8 cellular contexts compared by ENCODE assay signal in the genomic region with DNA sequence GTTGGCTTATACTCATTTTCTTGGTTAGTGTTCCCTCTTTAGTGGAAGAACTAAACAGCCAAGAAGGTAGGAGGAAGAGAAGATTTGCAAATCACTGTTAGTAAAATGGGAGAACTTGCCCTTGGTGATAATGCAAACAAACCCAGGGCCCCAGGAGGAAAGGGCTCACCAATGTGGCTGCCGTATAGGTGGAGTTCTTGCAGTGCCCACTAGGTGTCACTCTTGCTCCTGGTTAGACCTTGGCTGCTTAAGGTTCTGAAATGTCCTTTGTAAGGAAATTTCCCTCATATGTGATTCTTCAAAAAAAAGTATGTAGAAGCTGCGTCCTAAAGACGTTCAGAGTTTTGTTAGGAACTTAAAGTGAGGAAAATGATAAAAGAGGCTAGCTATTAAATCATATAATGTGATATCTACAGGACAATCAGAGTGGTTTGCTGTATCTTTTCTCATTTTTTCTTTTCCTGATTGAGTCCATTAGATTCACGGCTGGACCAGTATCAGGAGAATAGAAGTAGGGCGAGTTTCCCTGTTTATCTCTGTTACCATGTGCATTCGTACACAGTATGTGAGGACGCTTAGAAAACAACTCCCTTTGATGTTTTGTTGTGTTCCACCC. TPM values are rescaled to one million over a fixed set of nuclear protein-coding genes. Genes with fewer than 3 reads are reported as not detected.
A peak's percentile ranks its signal among the peaks of the same experiment; 100 is the strongest.
DNase-seq lines count a peak whose midpoint lies in the region; ATAC-seq, FAIRE-seq and TF ChIP-seq lines count a peak whose summit lies in the region.

No MANE protein-coding gene starts in this region.

- no peak overlapping the region for H2BK5ac ChIP-seq in IMR-90 (ENCODE audit: low read depth, low read length, poor library complexity, severe bottlenecking)

- H3K23ac ChIP-seq in IMR-90 (ENCODE audit: low read depth, low read length): no peak overlapping the region

- H4K20me1 ChIP-seq in IMR-90 (ENCODE audit: insufficient read depth, low read length): no peaks in the 10 kb centered on the region

- no peak for FAIRE-seq in frontal cortex (lab: Jason Lieb, UNC)

- H3K4ac ChIP-seq in IMR-90 (ENCODE audit: low read depth, low read length): no peak overlapping the region

- no peak overlapping the region for H2AK9ac ChIP-seq in IMR-90 (replicated peaks; ENCODE audit: low read depth, low read length, poor library complexity)

- no peak overlapping the region for H3K27ac Mint-ChIP-seq in activated T-helper 2 cell treated with anti-CD3 and anti-CD28 coated beads, Interferon-gamma antibody, Interleukin-2, Interleukin-4, amounts not matched to agents 10 μg/mL and 5 μg/mL and 100 μg/mL, durations not matched to agents 14 hours and 24 hours and 36 hours

- in situ Hi-C loops in IMR-90 (cut with MboI; ENCODE audit: low sequenced_read_pairs): no loop called here

- H3K4me2 ChIP-seq in IMR-90 (ENCODE audit: low read depth, low read length) (no peak overlapping the region), parathyroid adenoma (ENCODE audit: low read length) (no peak overlapping the region)

- peaks cover 85% of the 10 kb centered on the region for H3K36me3 Mint-ChIP-seq in activated T-helper 2 cell treated with anti-CD3 and anti-CD28 coated beads, Interferon-gamma antibody, Interleukin-2, Interleukin-4, amounts not matched to agents 10 μg/mL and 5 μg/mL and 100 μg/mL, durations not matched to agents 14 hours and 24 hours and 36 hours (ENCODE audit: low read depth)

- H4K8ac ChIP-seq in IMR-90 (ENCODE audit: low read depth in 2 of 2, low read length in 2 of 2): no peak overlapping the region

- H3K9me1 ChIP-seq in IMR-90 (ENCODE audit: insufficient read depth, low read length): no peaks in the 10 kb centered on the region

- H3K27me3 Mint-ChIP-seq in activated T-helper 2 cell treated with anti-CD3 and anti-CD28 coated beads, Interferon-gamma antibody, Interleukin-2, Interleukin-4, amounts not matched to agents 10 μg/mL and 5 μg/mL and 100 μg/mL, durations not matched to agents 14 hours and 24 hours and 36 hours (ENCODE audit: low read depth): no peaks in the 10 kb centered on the region

- intact Hi-C loops in IMR-90 (cut with micrococcal nuclease) (loop anchor here (1.0 kb wide), 2 partner anchors 134 to 179 kb away; no protein-coding TSS in a partner anchor), upper lobe of right lung (cut with DNase I) (no loop called here)
- intact Hi-C loops in activated T-helper 2 cell treated with anti-CD3 and anti-CD28 coated beads, Interferon-gamma antibody, Interleukin-2, Interleukin-4, amounts not matched to agents 10 μg/mL and 5 μg/mL and 100 μg/mL, durations not matched to agents 14 hours and 24 hours and 36 hours (cut with micrococcal nuclease): loop anchor here (10.0 kb wide), 1 partner anchor 135 kb away; no protein-coding TSS in a partner anchor

- H2BK15ac ChIP-seq in IMR-90 (ENCODE audit: low read depth, low read length): no peak overlapping the region

- POLR2A ChIA-PET in IMR-90 (lab: Charles Lee; ENCODE audit: unreplicated experiment): no interaction called here

- peak; percentile 40 for DNase-seq in DMS79 treated with DMSO at 0.1 percent for 48 hours (lab: John Stamatoyannopoulos, UW)
- DNase-seq in IMR-90: peak; percentile 72
- peak; percentile 71 for DNase-seq in RPMI8226
- DNase-seq in activated T-helper 2 cell treated with anti-CD3 and anti-CD28 coated beads, Interferon-gamma antibody, Interleukin-2, Interleukin-4, amounts not matched to agents 10 μg/mL and 5 μg/mL and 100 μg/mL, durations not matched to agents 14 hours and 24 hours and 36 hours (ENCODE audit: low spot score): peak; percentile 48
- DNase-seq in frontal cortex (ENCODE audit: low spot score in 2 of 2): peak; percentile 28 to 56
- DNase-seq in upper lobe of right lung: peak; percentile 66

- peaks cover 30% of the 10 kb centered on the region for H3K9me3 Mint-ChIP-seq in activated T-helper 2 cell treated with anti-CD3 and anti-CD28 coated beads, Interferon-gamma antibody, Interleukin-2, Interleukin-4, amounts not matched to agents 10 μg/mL and 5 μg/mL and 100 μg/mL, durations not matched to agents 14 hours and 24 hours and 36 hours

- dilution Hi-C loops in IMR-90 (cut with HindIII; ENCODE audit: low sequenced_read_pairs, unreplicated experiment): no loop called here

- no peaks in the 10 kb centered on the region for H3K79me2 ChIP-seq in parathyroid adenoma

- TF ChIP-seq RAD21 in IMR-90 (IDR thresholded peaks at IDR 0.05; ENCODE audit: low read length): peak; percentile 74

- no TSS peak for BruUV-seq in IMR-90 (replicated peaks; lab: Mats Ljungman, UMichigan)

- peaks cover 0 to 3% of the 10 kb centered on the region in 2 experiments; a peak in 2 of 4 replicates for H3K79me1 ChIP-seq in IMR-90 (ENCODE audit: low read depth in 1 of 2, low read length in 2 of 2)

- H3K36me3 ChIP-seq in IMR-90 (ENCODE audit: control insufficient read depth, insufficient read depth, low read length) (peaks cover 13% of the 10 kb centered on the region), parathyroid adenoma (ENCODE audit: control insufficient read depth, insufficient read depth, low read length) (no peaks in the 10 kb centered on the region), upper lobe of right lung (peaks cover 44% of the 10 kb centered on the region)

- no peak for TF ChIP-seq POLR2A in IMR-90 (IDR thresholded peaks at IDR 0.05; ENCODE audit: low read depth, low read length)

- H4K91ac ChIP-seq in IMR-90 (ENCODE audit: insufficient read depth, low read depth, low read length): no peak overlapping the region

- no peak overlapping the region for H4K5ac ChIP-seq in IMR-90 (ENCODE audit: low read depth, low read length)

- H3K4me1 ChIP-seq in IMR-90 (ENCODE audit: control insufficient read depth, insufficient read depth, low read length): no peaks in the 10 kb centered on the region; the same call in 1 of the 2 replicates
- H3K4me1 ChIP-seq in parathyroid adenoma: no peaks in the 10 kb centered on the region
- H3K4me1 ChIP-seq in upper lobe of right lung: no peaks in the 10 kb centered on the region

- H3K9me3 ChIP-seq in IMR-90 (ENCODE audit: control insufficient read depth, insufficient read depth, low read length) (no peaks in the 10 kb centered on the region), parathyroid adenoma (ENCODE audit: control insufficient read depth, low read length) (no peaks in the 10 kb centered on the region), upper lobe of right lung (no peaks in the 10 kb centered on the region)

- no peak overlapping the region for H3K9ac ChIP-seq in IMR-90 (ENCODE audit: low read depth, low read length)
- no peak overlapping the region for H3K9ac ChIP-seq in parathyroid adenoma

- no CpG with 5 or more reads among the region's 7 CpGs for WGBS in IMR-90 (ENCODE audit: extremely low coverage in 2 of 2, insufficient read length in 1 of 2), 2 experiments

- H3K27ac ChIP-seq in IMR-90 (ENCODE audit: insufficient read depth, low read length) (no peak overlapping the region), parathyroid adenoma (no peak overlapping the region), upper lobe of right lung (no peak overlapping the region)

- H2AFZ ChIP-seq in IMR-90 (replicated peaks; ENCODE audit: low read length, poor library complexity): no peak overlapping the region
- H2AFZ ChIP-seq in parathyroid adenoma: no peak overlapping the region

- H3K4me3 Mint-ChIP-seq in activated T-helper 2 cell treated with anti-CD3 and anti-CD28 coated beads, Interferon-gamma antibody, Interleukin-2, Interleukin-4, amounts not matched to agents 10 μg/mL and 5 μg/mL and 100 μg/mL, durations not matched to agents 14 hours and 24 hours and 36 hours (ENCODE audit: low read depth): no peak overlapping the region

- H3K4me3 ChIP-seq in IMR-90 (ENCODE audit: insufficient read depth, low read depth, low read length) (no peak overlapping the region), parathyroid adenoma (ENCODE audit: low read depth, low read length) (no peak overlapping the region), upper lobe of right lung (no peak overlapping the region)

- no peak overlapping the region for H2BK20ac ChIP-seq in IMR-90 (ENCODE audit: low read depth, low read length)

- no peak overlapping the region for H3K14ac ChIP-seq in IMR-90 (replicated peaks; ENCODE audit: low read depth, low read length)

- H3K27me3 ChIP-seq in IMR-90 (ENCODE audit: control insufficient read depth, insufficient read depth, low read length) (no peaks in the 10 kb centered on the region), parathyroid adenoma (ENCODE audit: control insufficient read depth, insufficient read depth, low read length) (no peaks in the 10 kb centered on the region), upper lobe of right lung (no peaks in the 10 kb centered on the region)

- H2AK5ac ChIP-seq in IMR-90 (ENCODE audit: low read depth, low read length): no peak overlapping the region

- ATAC-seq in GM21515 (IDR thresholded peaks at IDR 0.05; ENCODE audit: unreplicated experiment) (peak; percentile 83), IMR-90 (ENCODE audit: low read depth) (peak; percentile 99), upper lobe of right lung (peak; percentile 96)

- no peak overlapping the region for H3K56ac ChIP-seq in IMR-90 (ENCODE audit: extremely low read depth, insufficient read depth, low read length)

- CTCF ChIA-PET in IMR-90 (lab: Yijun Ruan, JAX): interaction anchor here (0.6 to 2.5 kb wide), 3 partner anchors 20 to 140 kb away, joined by 3 to 7 read pairs (median 5); no protein-coding TSS in a partner anchor

- TF ChIP-seq CTCF in IMR-90 (conservative IDR thresholded peaks at IDR 0.05; ENCODE audit: low read depth, low read length) (peak; percentile 87), parathyroid adenoma (IDR thresholded peaks at IDR 0.05) (peak; percentile 88), upper lobe of right lung (IDR thresholded peaks at IDR 0.05) (peak; percentile 95)

- no peak overlapping the region for H2BK120ac ChIP-seq in IMR-90 (ENCODE audit: low read depth, low read length)

- peaks cover 34% of the 10 kb centered on the region for H3K4me1 Mint-ChIP-seq in activated T-helper 2 cell treated with anti-CD3 and anti-CD28 coated beads, Interferon-gamma antibody, Interleukin-2, Interleukin-4, amounts not matched to agents 10 μg/mL and 5 μg/mL and 100 μg/mL, durations not matched to agents 14 hours and 24 hours and 36 hours (ENCODE audit: low read depth)

- H3K18ac ChIP-seq in IMR-90 (ENCODE audit: low read depth, low read length): no peak overlapping the region

TF ChIP-seq in IMR-90, 13 proteins besides CTCF, POLR2A, EP300 and RAD21:
- TF ChIP-seq RCOR1 (IDR thresholded peaks at IDR 0.05; ENCODE audit: insufficient replicate concordance, low read length) (no peak), SMC3 (IDR thresholded peaks at IDR 0.05; ENCODE audit: low read depth, low read length) (peak; percentile 51)

RNA-seq across cellular contexts. Expression of gene RPIA, which starts 48.6 kb away (rescaled TPM):
- total RNA-seq in IMR-90 (2012; rRNA removed) (4.1 and 4.7 TPM in 2 replicates), frontal cortex (10.2 TPM), upper lobe of right lung (17.5 TPM)
- polyA plus RNA-seq in IMR-90 (2012; rRNA removed): 8.6 and 9.8 TPM in 2 replicates
- polyA plus RNA-seq in IMR-90 (2012; cell fraction: cytosol; rRNA removed): 4.6 and 7.3 TPM in 2 replicates
- polyA plus RNA-seq in IMR-90 (2012; cell fraction: nucleus; rRNA removed; ENCODE audit: low replicate concordance): 2.1 and 3.8 TPM in 2 replicates
- 67.1 and 68.4 TPM in 2 replicates for total RNA-seq in activated T-helper 2 cell treated with anti-CD3 and anti-CD28 coated beads, Interferon-gamma antibody, Interleukin-2, Interleukin-4, amounts not matched to agents 10 μg/mL and 5 μg/mL and 100 μg/mL, durations not matched to agents 14 hours and 24 hours and 36 hours
